20 cellular contexts compared by ENCODE assay signal in genomic region chr15:38814891-38815290, GRCh38.
DNase-seq lines count a peak whose midpoint lies in the region; ATAC-seq and TF ChIP-seq lines count a peak whose summit lies in the region.
"Had no signal": no experiment of that assay in that cellular context is flagged by ENCODE, and none has a peak within 500 bp of the region (broad histone marks: within the 10 kb centered on the region; RNA-seq: fewer than 3 reads in every experiment).

No MANE protein-coding gene starts in this region.

- no peak overlapping the region for H2BK5ac ChIP-seq in IMR-90 (ENCODE audit: low read depth, low read length, poor library complexity, severe bottlenecking)

- no peak overlapping the region for H4K8ac ChIP-seq in IMR-90 (ENCODE audit: low read depth in 2 of 2, low read length in 2 of 2)

- H3K23ac ChIP-seq in IMR-90 (ENCODE audit: low read depth, low read length): no peak overlapping the region

- no peak for TF ChIP-seq POLR2A in IMR-90 (IDR thresholded peaks at IDR 0.05; ENCODE audit: low read depth, low read length)

- DNase-seq in IMR-90 (no peak), SK-MEL-5 (ENCODE audit: low read depth, low spot score) (peak; percentile 11), foreskin melanocyte (peak; percentile 68), NCI-H1930 (lab: John Stamatoyannopoulos, UW) (no peak), Right ventricle myocardium inferior (ENCODE audit: missing footprints) (no peak), tibial artery (no peak)
- DNase-seq: 8988T; ACHN; AML-193; BE2C; CD4-positive, alpha-beta T cell; CD8-positive, alpha-beta memory T cell; DMS 273 treated with DMSO at 0.1 percent for 48 hours; DMS79; GF-D8; GOT3; HFFc6 had no signal

- H3K9me1 ChIP-seq in IMR-90 (ENCODE audit: insufficient read depth, low read length): peaks cover 11% of the 10 kb centered on the region

- WGBS in IMR-90 (ENCODE audit: extremely low coverage in 2 of 2, insufficient read length in 1 of 2), 2 experiments: no CpG with 5 or more reads among the region's 1 CpG

- dilution Hi-C loops in IMR-90 (cut with HindIII; ENCODE audit: low sequenced_read_pairs, unreplicated experiment): no loop called here

- H4K91ac ChIP-seq in IMR-90 (ENCODE audit: insufficient read depth, low read depth, low read length): no peak overlapping the region

- H2AFZ ChIP-seq in IMR-90 (replicated peaks; ENCODE audit: low read length, poor library complexity): no peak overlapping the region

- in situ Hi-C loops in IMR-90 (cut with MboI; ENCODE audit: low sequenced_read_pairs): loop anchor here (5.0 kb wide), 2 partner anchors 357 to 767 kb away; partner anchors contain the start of gene THBS1
- in situ Hi-C loops in SK-MEL-5 (cut with HindIII; ENCODE audit: low pct_unique_long_range_greater_than_20kb, low sequenced_read_pairs): no loop called here

- no peak overlapping the region for H2AK5ac ChIP-seq in IMR-90 (ENCODE audit: low read depth, low read length)

- no peaks in the 10 kb centered on the region for H3K27me3 ChIP-seq in IMR-90 (ENCODE audit: control insufficient read depth, insufficient read depth, low read length)
- H3K27me3 ChIP-seq in tibial artery: no peaks in the 10 kb centered on the region
- H3K27me3 ChIP-seq: BE2C; BLaER1 treated with 17β-estradiol and CSF1 and Interleukin-3, amounts not matched to agents 10 nM and 100 nM had no signal

- H2BK20ac ChIP-seq in IMR-90 (ENCODE audit: low read depth, low read length): no peak overlapping the region

- H3K18ac ChIP-seq in IMR-90 (ENCODE audit: low read depth, low read length): no peak overlapping the region; the same call in 1 of the 2 replicates

- no peak for TF ChIP-seq RAD21 in IMR-90 (IDR thresholded peaks at IDR 0.05; ENCODE audit: low read length)

- ATAC-seq in IMR-90 (ENCODE audit: low read depth) (no peak), Right ventricle myocardium inferior (no peak)
- ATAC-seq: A549 had no signal

- no peak overlapping the region for H4K5ac ChIP-seq in IMR-90 (ENCODE audit: low read depth, low read length)

- 0 out of 4 replicates have a peak, but pooled peaks cover 0 to 5% of the 10 kb centered on the region in 2 experiments for H3K79me1 ChIP-seq in IMR-90 (ENCODE audit: low read depth in 1 of 2, low read length in 2 of 2)

- H3K27ac ChIP-seq in IMR-90 (ENCODE audit: insufficient read depth, low read length): no peak overlapping the region
- no peak overlapping the region for H3K27ac ChIP-seq in tibial artery
- H3K27ac ChIP-seq: A549; BLaER1 treated with 17β-estradiol and CSF1 and Interleukin-3, amounts not matched to agents 10 nM and 100 nM had no signal

- intact Hi-C loops in IMR-90 (cut with micrococcal nuclease): no loop called here
- intact Hi-C loops in Right ventricle myocardium inferior (cut with DNase I): loop anchor here (5.0 to 10.0 kb wide), 4 partner anchors 177 to 767 kb away; partner anchors contain the start of gene THBS1
- intact Hi-C loops in tibial artery (cut with DNase I; ENCODE audit: low total_unique reads): loop anchor here (5.0 kb wide), 3 partner anchors 177 to 942 kb away; no protein-coding TSS in a partner anchor

- H2BK120ac ChIP-seq in IMR-90 (ENCODE audit: low read depth, low read length): peak overlapping the region; percentile 44; the same call in 1 of the 2 replicates

- no peak overlapping the region for H3K56ac ChIP-seq in IMR-90 (ENCODE audit: extremely low read depth, insufficient read depth, low read length)

- no peak overlapping the region for H3K14ac ChIP-seq in IMR-90 (replicated peaks; ENCODE audit: low read depth, low read length)

- no peak for TF ChIP-seq CTCF in IMR-90 (conservative IDR thresholded peaks at IDR 0.05; ENCODE audit: low read depth, low read length)
- no peak for TF ChIP-seq CTCF in tibial artery (IDR thresholded peaks at IDR 0.05)

- H3K4me2 ChIP-seq in IMR-90 (ENCODE audit: low read depth, low read length): no peak overlapping the region
- H3K4me2 ChIP-seq: A549; BLaER1 treated with 17β-estradiol and CSF1 and Interleukin-3, amounts not matched to agents 10 nM and 100 nM had no signal

- CTCF ChIA-PET in IMR-90 (lab: Yijun Ruan, JAX): no interaction called here

- POLR2A ChIA-PET in IMR-90 (lab: Charles Lee; ENCODE audit: unreplicated experiment): no interaction called here

- H3K9me3 ChIP-seq in IMR-90 (ENCODE audit: control insufficient read depth, insufficient read depth, low read length): no peaks in the 10 kb centered on the region
- H3K9me3 ChIP-seq in tibial artery: no peaks in the 10 kb centered on the region
- H3K9me3 ChIP-seq: A549; BE2C; BLaER1 treated with 17β-estradiol and CSF1 and Interleukin-3, amounts not matched to agents 10 nM and 100 nM; HAP-1 had no signal

- peaks cover 10% of the 10 kb centered on the region for H3K4me1 ChIP-seq in IMR-90 (ENCODE audit: control insufficient read depth, insufficient read depth, low read length)
- peaks cover 0 to 6% (median 5%) of the 10 kb centered on the region in 4 donors for H3K4me1 ChIP-seq in tibial artery
- H3K4me1 ChIP-seq: BE2C; BLaER1 treated with 17β-estradiol and CSF1 and Interleukin-3, amounts not matched to agents 10 nM and 100 nM; HAP-1 had no signal

- H2BK15ac ChIP-seq in IMR-90 (ENCODE audit: low read depth, low read length): no peak overlapping the region; the same call in 2 of the 3 replicates

- no TSS peak for BruUV-seq in IMR-90 (replicated peaks; lab: Mats Ljungman, UMichigan)

- no peak overlapping the region for H2AK9ac ChIP-seq in IMR-90 (replicated peaks; ENCODE audit: low read depth, low read length, poor library complexity)

- H3K9ac ChIP-seq in IMR-90 (ENCODE audit: low read depth, low read length): no peak overlapping the region
- H3K9ac ChIP-seq: BLaER1 treated with 17β-estradiol and CSF1 and Interleukin-3, amounts not matched to agents 10 nM and 100 nM had no signal

- H3K36me3 ChIP-seq in IMR-90 (ENCODE audit: control insufficient read depth, insufficient read depth, low read length) (no peaks in the 10 kb centered on the region), tibial artery (no peaks in the 10 kb centered on the region)
- H3K36me3 ChIP-seq: BE2C; BLaER1 treated with 17β-estradiol and CSF1 and Interleukin-3, amounts not matched to agents 10 nM and 100 nM; HAP-1 had no signal

- H3K4me3 ChIP-seq in IMR-90 (ENCODE audit: insufficient read depth, low read depth, low read length) (no peak overlapping the region), tibial artery (no peak overlapping the region)
- H3K4me3 ChIP-seq: A549; BLaER1 treated with 17β-estradiol and CSF1 and Interleukin-3, amounts not matched to agents 10 nM and 100 nM; HAP-1 had no signal

- peak overlapping the region; percentile 18; the same call in 1 of the 2 replicates for H3K4ac ChIP-seq in IMR-90 (ENCODE audit: low read depth, low read length)

- no peaks in the 10 kb centered on the region for H4K20me1 ChIP-seq in IMR-90 (ENCODE audit: insufficient read depth, low read length)
- H4K20me1 ChIP-seq: BLaER1 treated with 17β-estradiol and CSF1 and Interleukin-3, amounts not matched to agents 10 nM and 100 nM had no signal

TF ChIP-seq in IMR-90, 13 proteins besides CTCF, POLR2A, EP300 and RAD21:
- TF ChIP-seq FOS (IDR thresholded peaks at IDR 0.05; ENCODE audit: low read depth, low read length) (no peak), CHD1 (IDR thresholded peaks at IDR 0.05; ENCODE audit: low read depth, low read length) (no peak), NFE2L2 (IDR thresholded peaks at IDR 0.05; ENCODE audit: low read depth, low read length) (no peak), MXI1 (IDR thresholded peaks at IDR 0.05; ENCODE audit: borderline replicate concordance, low read depth, low read length) (no peak), MAFK (IDR thresholded peaks at IDR 0.05; ENCODE audit: low read depth, low read length) (no peak), CEBPB (IDR thresholded peaks at IDR 0.05; ENCODE audit: low read depth, low read length) (no peak), RFX5 (IDR thresholded peaks at IDR 0.05; ENCODE audit: low read depth, low read length) (no peak), RCOR1 (IDR thresholded peaks at IDR 0.05; ENCODE audit: insufficient replicate concordance, low read length) (no peak)
- TF ChIP-seq, protein P1, sequence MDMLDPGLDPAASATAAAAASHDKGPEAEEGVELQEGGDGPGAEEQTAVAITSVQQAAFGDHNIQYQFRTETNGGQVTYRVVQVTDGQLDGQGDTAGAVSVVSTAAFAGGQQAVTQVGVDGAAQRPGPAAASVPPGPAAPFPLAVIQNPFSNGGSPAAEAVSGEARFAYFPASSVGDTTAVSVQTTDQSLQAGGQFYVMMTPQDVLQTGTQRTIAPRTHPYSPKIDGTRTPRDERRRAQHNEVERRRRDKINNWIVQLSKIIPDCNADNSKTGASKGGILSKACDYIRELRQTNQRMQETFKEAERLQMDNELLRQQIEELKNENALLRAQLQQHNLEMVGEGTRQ (IDR thresholded peaks at IDR 0.05; ENCODE audit: low read depth, low read length): no peak
TF ChIP-seq in IMR-90: peak in this region for 0.

Comparison
In these comparisons a context has a peak if more than half of its experiments do, and no peak if none do; other contexts are left out.
1. DNase-seq: peak in SK-MEL-5 (single experiment) and foreskin melanocyte (single experiment); none in IMR-90 (single experiment), NCI-H1930 (0 of 2), Right ventricle myocardium inferior (single experiment) and tibial artery (0 of 2).